16 cellular contexts compared by ENCODE assay signal in genomic region chr20:46985241-46985640, GRCh38.
DNase-seq lines count a peak whose midpoint lies in the region; ATAC-seq and TF ChIP-seq lines count a peak whose summit lies in the region.
"Had no signal": no experiment of that assay in that cellular context is flagged by ENCODE, and none has a peak within 500 bp of the region (broad histone marks: within the 10 kb centered on the region; RNA-seq: fewer than 3 reads in every experiment).

No MANE protein-coding gene starts in this region.

- H3K18ac ChIP-seq in mesenchymal stem cell (ENCODE audit: low read depth in 1 of 2, low read length in 2 of 2), result no peak overlapping the region

- no peak overlapping the region for H2AFZ ChIP-seq in PC-9
- H2AFZ ChIP-seq in mesenchymal stem cell (ENCODE audit: low read depth, low read length), result no peak overlapping the region

- WGBS in mesenchymal stem cell, result 0% methylated on average over 2 of the region's 2 CpGs

- DNase-seq in LNCaP clone FGC (ENCODE audit: low read depth) (peak; percentile 36), PC-9 (peak in 1 of 2 experiments; percentile 91), iris pigment epithelial cell (ENCODE audit: low read depth) (peak; percentile 5), caudate nucleus (lab: John Stamatoyannopoulos, UW) (no peak), NCI-H1048 (lab: John Stamatoyannopoulos, UW) (no peak), mesenchymal stem cell (no peak)
- DNase-seq: CD8-positive, alpha-beta memory T cell; DMS 273 treated with DMSO at 0.1 percent for 48 hours; HFFc6; NCI-H1694; NCI-H526 treated with DMSO at 0.1 percent for 48 hours; NK-92 treated with Interleukin-12 subunit alpha and Interleukin-12 subunit beta, amount 100 ng/mL, for 24 hours; OCI-M1 had no signal

- H4K20me1 ChIP-seq in PC-9 (ENCODE audit: insufficient read depth), result no peaks in the 10 kb centered on the region
- H4K20me1 ChIP-seq: BLaER1 had no signal

- TF ChIP-seq CTCF in LNCaP clone FGC (IDR thresholded peaks at IDR 0.05; ENCODE audit: control insufficient read depth, extremely low read depth, insufficient read depth) (no peak), PC-9 (conservative IDR thresholded peaks at IDR 0.05) (no peak)

- H2BK15ac ChIP-seq in mesenchymal stem cell (ENCODE audit: low read depth, poor library complexity, severe bottlenecking), result no peak overlapping the region

- H2AK5ac ChIP-seq in mesenchymal stem cell (ENCODE audit: low read length, severe bottlenecking), result no peak overlapping the region

- H3K27me3 ChIP-seq in PC-9 (ENCODE audit: insufficient read depth, low read depth) (no peaks in the 10 kb centered on the region), subcutaneous abdominal adipose tissue (ENCODE audit: control insufficient read depth in 5 of 5, insufficient read depth in 4 of 5, low read length in 5 of 5) (no peaks in the 10 kb centered on the region), mesenchymal stem cell (ENCODE audit: control insufficient read depth in 1 of 2, insufficient read depth in 1 of 2, low read length in 2 of 2) (no peaks in the 10 kb centered on the region)
- H3K27me3 ChIP-seq: BLaER1 had no signal

- ATAC-seq in HG02840 (IDR thresholded peaks at IDR 0.05; ENCODE audit: low FRiP score, unreplicated experiment), result no peak

- no peak overlapping the region for H3K4ac ChIP-seq in mesenchymal stem cell (ENCODE audit: low read depth in 1 of 2, low read length in 2 of 2)

- peaks cover 8% of the 10 kb centered on the region; the same call in 1 of the 2 replicates for H3F3A ChIP-seq in PC-9 (ENCODE audit: insufficient read depth, low read depth)

- CTCF ChIA-PET in PC-9 (lab: Charles Lee), result no interaction called here

- H3K4me3 ChIP-seq in LNCaP clone FGC (ENCODE audit: low read depth, low read length) (no peak overlapping the region), PC-9 (no peak overlapping the region), subcutaneous abdominal adipose tissue (ENCODE audit: low read depth in 1 of 5, low read length in 5 of 5) (no peak overlapping the region), mesenchymal stem cell (ENCODE audit: insufficient read depth in 1 of 2, low read depth in 1 of 2, low read length in 2 of 2) (no peak overlapping the region)
- H3K4me3 ChIP-seq: BLaER1 had no signal

- no peak overlapping the region for H2BK5ac ChIP-seq in mesenchymal stem cell (ENCODE audit: low read depth, low read length, poor library complexity, severe bottlenecking)

- H3K4me1 ChIP-seq in PC-9 (replicated peaks; ENCODE audit: insufficient read depth), result peaks cover 37% of the 10 kb centered on the region
- H3K4me1 ChIP-seq in subcutaneous abdominal adipose tissue (ENCODE audit: control insufficient read depth in 5 of 5, insufficient read depth in 5 of 5, low read length in 5 of 5), result peaks cover 3 to 39% (median 17%) of the 10 kb centered on the region in 5 donors
- no peaks in the 10 kb centered on the region for H3K4me1 ChIP-seq in mesenchymal stem cell (ENCODE audit: control insufficient read depth, insufficient read depth, low read depth, low read length)

- H3K79me2 ChIP-seq in PC-9 (ENCODE audit: low read depth), result no peaks in the 10 kb centered on the region

- H3K14ac ChIP-seq in mesenchymal stem cell (ENCODE audit: low read length in 2 of 2), result no peak overlapping the region

- no peak overlapping the region for H3K23ac ChIP-seq in mesenchymal stem cell (ENCODE audit: low read length in 2 of 2)

- H3K36me3 ChIP-seq in PC-9 (ENCODE audit: low read depth) (no peaks in the 10 kb centered on the region), subcutaneous abdominal adipose tissue (ENCODE audit: control insufficient read depth in 5 of 5, insufficient read depth in 5 of 5, low read length in 5 of 5) (no peaks in the 10 kb centered on the region), mesenchymal stem cell (ENCODE audit: control insufficient read depth in 1 of 2, insufficient read depth in 2 of 2, low read depth in 1 of 2, low read length in 2 of 2) (no peaks in the 10 kb centered on the region)
- H3K36me3 ChIP-seq: BLaER1 had no signal

- no peak overlapping the region for H4K91ac ChIP-seq in mesenchymal stem cell (ENCODE audit: low read length)

- peak overlapping the region; percentile 27 for H3K27ac ChIP-seq in PC-9
- peak overlapping the region; percentile 42 for H3K27ac ChIP-seq in subcutaneous abdominal adipose tissue (ENCODE audit: low read depth, low read length)
- H3K27ac ChIP-seq in caudate nucleus (ENCODE audit: low read depth, low read length), result no peak overlapping the region
- no peak overlapping the region for H3K27ac ChIP-seq in mesenchymal stem cell (ENCODE audit: low read length, poor library complexity, severe bottlenecking)
- H3K27ac ChIP-seq: BLaER1 had no signal

- H3K9ac ChIP-seq in subcutaneous abdominal adipose tissue (ENCODE audit: low read length in 5 of 5), result no peak overlapping the region
- no peak overlapping the region for H3K9ac ChIP-seq in mesenchymal stem cell (ENCODE audit: low read length)
- H3K9ac ChIP-seq: BLaER1 had no signal

- POLR2A ChIA-PET in PC-9 (lab: Charles Lee; ENCODE audit: unreplicated experiment), result no interaction called here

- H3K9me3 ChIP-seq in PC-9 (ENCODE audit: insufficient read depth, low read depth) (peaks cover 6% of the 10 kb centered on the region), subcutaneous abdominal adipose tissue (ENCODE audit: control insufficient read depth in 5 of 5, low read length in 5 of 5) (peaks cover 0 to 9% (median 2%) of the 10 kb centered on the region in 5 donors), mesenchymal stem cell (ENCODE audit: control insufficient read depth, low read length) (peaks cover 7% of the 10 kb centered on the region)

- no peaks in the 10 kb centered on the region for H3K9me2 ChIP-seq in PC-9 (ENCODE audit: insufficient read depth)

- no peak overlapping the region for H4K8ac ChIP-seq in mesenchymal stem cell (ENCODE audit: low read length)

- H2BK12ac ChIP-seq in mesenchymal stem cell (ENCODE audit: low read length in 2 of 2), result no peak overlapping the region

- BruUV-seq in PC-9 (replicated peaks; lab: Mats Ljungman, UMichigan), result no TSS peak

- H3K4me2 ChIP-seq in PC-9, result no peak overlapping the region
- H3K4me2 ChIP-seq in mesenchymal stem cell (ENCODE audit: low read length, poor library complexity, severe bottlenecking), result no peak overlapping the region
- H3K4me2 ChIP-seq: BLaER1 had no signal

- H3K79me1 ChIP-seq in mesenchymal stem cell (replicated peaks; ENCODE audit: low read length, poor library complexity, severe bottlenecking), result no peaks in the 10 kb centered on the region

- intact Hi-C loops in PC-9 (cut with micrococcal nuclease; ENCODE audit: unreplicated experiment), result no loop called here

- H2BK120ac ChIP-seq in mesenchymal stem cell (ENCODE audit: low read depth, low read length), result no peak overlapping the region

Comparison
In these comparisons a context has a peak if more than half of its experiments do, and no peak if none do; other contexts are left out.
1. DNase-seq: peak in LNCaP clone FGC (single experiment) and iris pigment epithelial cell (single experiment); none in caudate nucleus (0 of 61), NCI-H1048 (single experiment) and mesenchymal stem cell (single experiment).
2. H3K27ac ChIP-seq: peak in PC-9 (single experiment) and subcutaneous abdominal adipose tissue (single experiment); none in caudate nucleus (single experiment) and mesenchymal stem cell (single experiment).